In genomic region chr15:66188464-66188863, GRCh38 we compare ENCODE assay signal across 16 cellular contexts.
A peak's percentile ranks its signal among the peaks of the same experiment; 100 is the strongest.
DNase-seq lines count a peak whose midpoint lies in the region; ATAC-seq and TF ChIP-seq lines count a peak whose summit lies in the region.
"Had no signal": no experiment of that assay in that cellular context is flagged by ENCODE, and none has a peak within 500 bp of the region (broad histone marks: within the 10 kb centered on the region; RNA-seq: fewer than 3 reads in every experiment).

No MANE protein-coding gene starts in this region.

- ATAC-seq in foreskin keratinocyte = no peak
- ATAC-seq: T-helper 17 cell had no signal

- intact Hi-C loops in transverse colon (cut with DNase I; ENCODE audit: low total_unique reads) = no loop called here

- H3K4me1 ChIP-seq in foreskin keratinocyte (no peaks in the 10 kb centered on the region), transverse colon (no peaks in the 10 kb centered on the region)
- H3K4me1 ChIP-seq: testis had no signal

- no peak for TF ChIP-seq POLR2A in transverse colon (IDR thresholded peaks at IDR 0.05)

- no peaks in the 10 kb centered on the region for H3K36me3 ChIP-seq in transverse colon

- WGBS in transverse colon (ENCODE audit: low coverage in 1 of 2), 2 donors = 80 to 94% methylated on average over 3 to 4 of the region's 4 CpGs

- H3K27ac ChIP-seq in foreskin keratinocyte = no peak overlapping the region
- no peak overlapping the region for H3K27ac ChIP-seq in transverse colon
- H3K27ac ChIP-seq: testis had no signal

- TF ChIP-seq EP300 in transverse colon (IDR thresholded peaks at IDR 0.05; ENCODE audit: low read depth) = no peak

- no peaks in the 10 kb centered on the region for H3K9me3 ChIP-seq in transverse colon
- H3K9me3 ChIP-seq: testis had no signal

- no peak overlapping the region for H3K4me3 ChIP-seq in transverse colon
- H3K4me3 ChIP-seq: testis had no signal

- TF ChIP-seq CTCF in GM12872 (IDR thresholded peaks at IDR 0.05; ENCODE audit: insufficient read depth, low read depth, low read length) (0 out of 3 replicates have a peak, but pooled peaks have one; percentile 12), foreskin keratinocyte (conservative IDR thresholded peaks at IDR 0.05) (peak; percentile 10), transverse colon (IDR thresholded peaks at IDR 0.05) (no peak)

- peaks cover 17% of the 10 kb centered on the region for H3K27me3 ChIP-seq in foreskin keratinocyte
- peaks cover 6% of the 10 kb centered on the region for H3K27me3 ChIP-seq in transverse colon
- H3K27me3 ChIP-seq: testis had no signal

- DNase-seq in DMS79 treated with DMSO at 0.1 percent for 48 hours (lab: John Stamatoyannopoulos, UW) (peak; percentile 66), DMS79 (lab: John Stamatoyannopoulos, UW) (no peak), NCI-H82 (lab: John Stamatoyannopoulos, UW) (peak; percentile 69), foreskin keratinocyte (no peak), transverse colon (no peak), pons (ENCODE audit: low spot score) (no peak)
- DNase-seq in stimulated activated CD4-positive, alpha-beta T cell treated with anti-CD3 and anti-CD28 coated beads, Interleukin-2, amount 100 ng/mL, for 24 hours = no peak
- DNase-seq: activated CD4-positive, alpha-beta T cell treated with anti-CD3 and anti-CD28 coated beads for 4 hours; activated naive CD4-positive, alpha-beta T cell treated with anti-CD3 and anti-CD28 coated beads for 36 hours; dermis blood vessel endothelial cell; glutamatergic neuron; NCI-H1048; stimulated activated CD4-positive, alpha-beta T cell treated with anti-CD3 and anti-CD28 coated beads, Interleukin-4, amount 100 ng/mL, for 24 hours; T-helper 17 cell; testis had no signal

- in situ Hi-C loops in transverse colon (cut with MboI; ENCODE audit: low pct_ligation_motif_present in 1 of 4, low pct_unique_long_range_greater_than_20kb in 1 of 4, low sequenced_read_pairs in 3 of 4) = loop anchor here in 3 of 4 donors (25.0 kb wide), 2 partner anchors 201 to 551 kb away; no protein-coding TSS in a partner anchor

Comparison
In these comparisons a context has a peak if more than half of its experiments do, and no peak if none do; other contexts are left out.
1. DNase-seq: peak in DMS79 treated with DMSO at 0.1 percent for 48 hours (single experiment) and NCI-H82 (single experiment); none in DMS79 (single experiment), foreskin keratinocyte (0 of 2), transverse colon (single experiment), stimulated activated CD4-positive, alpha-beta T cell treated with anti-CD3 and anti-CD28 coated beads, Interleukin-2, amount 100 ng/mL, for 24 hours (0 of 2) and pons (single experiment).
2. CTCF ChIP-seq: peak in GM12872 (single experiment) and foreskin keratinocyte (single experiment); none in transverse colon (0 of 5).